ENCODE assay signal across 15 cellular contexts in the genomic region with DNA sequence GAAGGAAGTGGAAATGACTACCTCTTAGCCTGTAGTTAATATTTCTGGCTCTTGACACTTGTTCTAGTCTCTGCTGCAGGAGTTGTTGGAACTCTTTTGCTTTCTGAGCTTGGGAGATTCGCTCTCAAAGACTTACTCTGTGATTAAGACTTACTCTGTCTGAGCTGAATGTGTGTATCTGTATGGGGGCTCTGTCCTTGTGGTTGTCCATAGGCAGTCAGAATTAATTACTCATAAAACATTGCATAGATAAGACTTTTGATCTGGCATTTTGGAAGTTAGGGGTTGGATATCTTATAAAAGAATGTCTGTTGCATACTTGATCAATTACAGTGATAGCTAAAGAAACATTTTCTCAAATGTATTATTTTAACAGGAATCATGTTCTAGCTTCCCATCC.
DNase-seq lines count a peak whose midpoint lies in the region; FAIRE-seq and TF ChIP-seq lines count a peak whose summit lies in the region.
"Had no signal": no experiment of that assay in that cellular context is flagged by ENCODE, and none has a peak within 500 bp of the region (broad histone marks: within the 10 kb centered on the region; RNA-seq: fewer than 3 reads in every experiment).

No MANE protein-coding gene starts in this region.

- no peaks in the 10 kb centered on the region for H3K79me2 ChIP-seq in astrocyte (ENCODE audit: insufficient read depth, low read length)

- POLR2A ChIA-PET in Caco-2 (lab: Charles Lee), result no interaction called here

- FAIRE-seq in astrocyte (lab: Jason Lieb, UNC), result no peak
- FAIRE-seq: G401.6, GM12891 had no signal

- H3K9ac ChIP-seq in astrocyte (ENCODE audit: low read length), result peak overlapping the region; percentile 12
- H3K9ac ChIP-seq in skeletal muscle tissue (ENCODE audit: low read depth in 1 of 3, low read length in 3 of 3), result no peak overlapping the region
- H3K9ac ChIP-seq: BLaER1 treated with 17β-estradiol and CSF1 and Interleukin-3, amounts not matched to agents 10 nM and 100 nM had no signal

- CTCF ChIA-PET in Caco-2 (lab: Charles Lee), result interaction anchor here (0.7 to 1.0 kb wide), 2 partner anchors 15 to 509 kb away, joined by 3 read pairs; no protein-coding TSS in a partner anchor

- TF ChIP-seq CTCF in Caco-2 (IDR thresholded peaks at IDR 0.05; ENCODE audit: insufficient read depth in 1 of 2, low read depth in 1 of 2, low read length in 1 of 2, severe bottlenecking in 1 of 2, unreplicated experiment in 1 of 2) (no peak), astrocyte (IDR thresholded peaks at IDR 0.05; ENCODE audit: insufficient read depth, low read depth, low read length) (no peak), nephron (IDR thresholded peaks at IDR 0.05; ENCODE audit: unreplicated experiment in 3 of 3) (no peak), endothelial cell (IDR thresholded peaks at IDR 0.05; ENCODE audit: unreplicated experiment) (no peak)

- H2AFZ ChIP-seq in astrocyte (ENCODE audit: low read depth, low read length), result no peak overlapping the region
- H2AFZ ChIP-seq: GM23338 had no signal

- peak overlapping the region; percentile 64 for H3K4me3 Mint-ChIP-seq in Caco-2 (ENCODE audit: unreplicated experiment)
- H3K4me3 Mint-ChIP-seq in astrocyte (ENCODE audit: unreplicated experiment), result no peak overlapping the region
- peak overlapping the region in 1 of 3 experiments; percentile 7 for H3K4me3 Mint-ChIP-seq in nephron
- H3K4me3 Mint-ChIP-seq in activated T-helper 1 cell treated with anti-CD3 and anti-CD28 coated beads, Interleukin-12 subunit alpha, Interleukin-12 subunit beta, Interleukin-2, Interleukin-4 antibody, amounts not matched to agents 30 ng/mL and 10 ng/mL and 1 ng/mL, durations not matched to agents 14 hours and 24 hours and 36 hours, result no peak overlapping the region
- no peak overlapping the region for H3K4me3 Mint-ChIP-seq in endothelial cell (ENCODE audit: unreplicated experiment)
- H3K4me3 Mint-ChIP-seq: CD4-positive, CD25-positive, alpha-beta regulatory T cell; GM23338; H9 had no signal

- H3K9me3 ChIP-seq in Caco-2, result no peaks in the 10 kb centered on the region
- no peaks in the 10 kb centered on the region for H3K9me3 ChIP-seq in astrocyte (ENCODE audit: insufficient read depth, low read depth, low read length)
- H3K9me3 ChIP-seq in skeletal muscle tissue (ENCODE audit: control insufficient read depth in 3 of 3, low read length in 3 of 3), result no peaks in the 10 kb centered on the region
- H3K9me3 ChIP-seq: BLaER1 treated with 17β-estradiol and CSF1 and Interleukin-3, amounts not matched to agents 10 nM and 100 nM had no signal

- H3K4me1 ChIP-seq in Caco-2, result peaks cover 25% of the 10 kb centered on the region
- H3K4me1 ChIP-seq in astrocyte (ENCODE audit: insufficient read depth, low read length), result peaks cover 23% of the 10 kb centered on the region
- peaks cover 17 to 22% (median 18%) of the 10 kb centered on the region in 3 donors for H3K4me1 ChIP-seq in skeletal muscle tissue (ENCODE audit: control insufficient read depth in 3 of 3, insufficient read depth in 3 of 3, low read length in 3 of 3)

- H3K9me3 Mint-ChIP-seq in Caco-2 (ENCODE audit: unreplicated experiment) (no peaks in the 10 kb centered on the region), astrocyte (ENCODE audit: unreplicated experiment) (no peaks in the 10 kb centered on the region), nephron (peaks cover 3% of the 10 kb centered on the region), endothelial cell (ENCODE audit: unreplicated experiment) (no peaks in the 10 kb centered on the region)
- H3K9me3 Mint-ChIP-seq in activated T-helper 1 cell treated with anti-CD3 and anti-CD28 coated beads, Interleukin-12 subunit alpha, Interleukin-12 subunit beta, Interleukin-2, Interleukin-4 antibody, amounts not matched to agents 30 ng/mL and 10 ng/mL and 1 ng/mL, durations not matched to agents 14 hours and 24 hours and 36 hours, result no peaks in the 10 kb centered on the region
- H3K9me3 Mint-ChIP-seq: GM23338, H9 had no signal

- intact Hi-C loops in Caco-2 (cut with micrococcal nuclease; ENCODE audit: unreplicated experiment), result loop anchor here (5.0 kb wide), 1 partner anchor 198 kb away; the partner anchor contains the start of gene KIAA1217
- intact Hi-C loops in activated T-helper 1 cell treated with anti-CD3 and anti-CD28 coated beads, Interleukin-12 subunit alpha, Interleukin-12 subunit beta, Interleukin-2, Interleukin-4 antibody, amounts not matched to agents 30 ng/mL and 10 ng/mL and 1 ng/mL, durations not matched to agents 14 hours and 24 hours and 36 hours (cut with micrococcal nuclease), result no loop called here

- H3K27ac Mint-ChIP-seq in Caco-2 (ENCODE audit: unreplicated experiment) (peak overlapping the region; percentile 82), astrocyte (ENCODE audit: unreplicated experiment) (no peak overlapping the region), nephron (peak overlapping the region; percentile 90 to 96 (median 95)), endothelial cell (ENCODE audit: unreplicated experiment) (no peak overlapping the region)
- no peak overlapping the region for H3K27ac Mint-ChIP-seq in activated T-helper 1 cell treated with anti-CD3 and anti-CD28 coated beads, Interleukin-12 subunit alpha, Interleukin-12 subunit beta, Interleukin-2, Interleukin-4 antibody, amounts not matched to agents 30 ng/mL and 10 ng/mL and 1 ng/mL, durations not matched to agents 14 hours and 24 hours and 36 hours
- H3K27ac Mint-ChIP-seq: CD4-positive, CD25-positive, alpha-beta regulatory T cell; GM23338; H9 had no signal

- H4K20me1 ChIP-seq in astrocyte (ENCODE audit: insufficient read depth, low read length), result no peaks in the 10 kb centered on the region
- H4K20me1 ChIP-seq: BLaER1 treated with 17β-estradiol and CSF1 and Interleukin-3, amounts not matched to agents 10 nM and 100 nM had no signal

- H3K36me3 Mint-ChIP-seq in Caco-2 (ENCODE audit: insufficient read depth, unreplicated experiment) (no peaks in the 10 kb centered on the region), astrocyte (ENCODE audit: low read depth, unreplicated experiment) (no peaks in the 10 kb centered on the region), nephron (ENCODE audit: low read depth) (no peaks in the 10 kb centered on the region), endothelial cell (ENCODE audit: low read depth, unreplicated experiment) (no peaks in the 10 kb centered on the region)
- no peaks in the 10 kb centered on the region for H3K36me3 Mint-ChIP-seq in activated T-helper 1 cell treated with anti-CD3 and anti-CD28 coated beads, Interleukin-12 subunit alpha, Interleukin-12 subunit beta, Interleukin-2, Interleukin-4 antibody, amounts not matched to agents 30 ng/mL and 10 ng/mL and 1 ng/mL, durations not matched to agents 14 hours and 24 hours and 36 hours (ENCODE audit: low read depth)
- H3K36me3 Mint-ChIP-seq: CD4-positive, CD25-positive, alpha-beta regulatory T cell had no signal

- no peaks in the 10 kb centered on the region for H3K27me3 Mint-ChIP-seq in Caco-2 (ENCODE audit: insufficient read depth, unreplicated experiment)
- H3K27me3 Mint-ChIP-seq in astrocyte (ENCODE audit: low read depth, unreplicated experiment), result no peaks in the 10 kb centered on the region
- H3K27me3 Mint-ChIP-seq in nephron (ENCODE audit: low read depth), result no peaks in the 10 kb centered on the region
- H3K27me3 Mint-ChIP-seq in activated T-helper 1 cell treated with anti-CD3 and anti-CD28 coated beads, Interleukin-12 subunit alpha, Interleukin-12 subunit beta, Interleukin-2, Interleukin-4 antibody, amounts not matched to agents 30 ng/mL and 10 ng/mL and 1 ng/mL, durations not matched to agents 14 hours and 24 hours and 36 hours (ENCODE audit: insufficient read depth), result no peaks in the 10 kb centered on the region
- H3K27me3 Mint-ChIP-seq in endothelial cell (ENCODE audit: unreplicated experiment), result no peaks in the 10 kb centered on the region
- H3K27me3 Mint-ChIP-seq: CD4-positive, CD25-positive, alpha-beta regulatory T cell had no signal

- no peak overlapping the region for H3K4me3 ChIP-seq in Caco-2 (ENCODE audit: low read depth, low read length)
- no peak overlapping the region for H3K4me3 ChIP-seq in astrocyte (ENCODE audit: insufficient read depth, low read depth, low read length)
- no peak overlapping the region for H3K4me3 ChIP-seq in skeletal muscle tissue (ENCODE audit: low read length in 3 of 3)
- H3K4me3 ChIP-seq: BLaER1 treated with 17β-estradiol and CSF1 and Interleukin-3, amounts not matched to agents 10 nM and 100 nM; GM23338 had no signal

- peaks cover 22% of the 10 kb centered on the region for H3K4me1 Mint-ChIP-seq in Caco-2 (ENCODE audit: low read depth, unreplicated experiment)
- H3K4me1 Mint-ChIP-seq in astrocyte (ENCODE audit: low read depth, unreplicated experiment), result peaks cover 21% of the 10 kb centered on the region
- peaks cover 52% of the 10 kb centered on the region for H3K4me1 Mint-ChIP-seq in nephron
- no peaks in the 10 kb centered on the region for H3K4me1 Mint-ChIP-seq in activated T-helper 1 cell treated with anti-CD3 and anti-CD28 coated beads, Interleukin-12 subunit alpha, Interleukin-12 subunit beta, Interleukin-2, Interleukin-4 antibody, amounts not matched to agents 30 ng/mL and 10 ng/mL and 1 ng/mL, durations not matched to agents 14 hours and 24 hours and 36 hours (ENCODE audit: low read depth)
- H3K4me1 Mint-ChIP-seq in endothelial cell (ENCODE audit: unreplicated experiment), result peaks cover 21% of the 10 kb centered on the region
- H3K4me1 Mint-ChIP-seq: CD4-positive, CD25-positive, alpha-beta regulatory T cell had no signal

- DNase-seq in Caco-2, result no peak
- peak; percentile 74 for DNase-seq in astrocyte (ENCODE audit: low read depth)
- no peak for DNase-seq in foreskin melanocyte
- DNase-seq in activated T-helper 1 cell treated with anti-CD3 and anti-CD28 coated beads, Interleukin-12 subunit alpha, Interleukin-12 subunit beta, Interleukin-2, Interleukin-4 antibody, amounts not matched to agents 30 ng/mL and 10 ng/mL and 1 ng/mL, durations not matched to agents 14 hours and 24 hours and 36 hours (ENCODE audit: low spot score), result no peak
- DNase-seq in endothelial cell (ENCODE audit: low spot score), result no peak
- DNase-seq: ACHN; CD4-positive, CD25-positive, alpha-beta regulatory T cell; DMS79; H9 had no signal

- peak overlapping the region; percentile 69 for H3K27ac ChIP-seq in astrocyte (ENCODE audit: low read depth, low read length)
- peak overlapping the region; percentile 85 for H3K27ac ChIP-seq in skeletal muscle tissue (ENCODE audit: low read depth, low read length)
- H3K27ac ChIP-seq: BLaER1 treated with 17β-estradiol and CSF1 and Interleukin-3, amounts not matched to agents 10 nM and 100 nM had no signal

- H3K27me3 ChIP-seq in Caco-2 (replicated peaks; ENCODE audit: control insufficient read depth, insufficient read depth, low read length), result no peaks in the 10 kb centered on the region
- no peaks in the 10 kb centered on the region for H3K27me3 ChIP-seq in astrocyte (ENCODE audit: insufficient read depth, low read length)
- H3K27me3 ChIP-seq in skeletal muscle tissue (ENCODE audit: control insufficient read depth in 3 of 3, insufficient read depth in 3 of 3, low read length in 3 of 3), result no peaks in the 10 kb centered on the region
- H3K27me3 ChIP-seq: BLaER1 treated with 17β-estradiol and CSF1 and Interleukin-3, amounts not matched to agents 10 nM and 100 nM had no signal

- no TSS peak for BruUV-seq in Caco-2 (replicated peaks; lab: Mats Ljungman, UMichigan)

- H3K36me3 ChIP-seq in Caco-2 (ENCODE audit: control insufficient read depth, insufficient read depth, low read length), result no peaks in the 10 kb centered on the region
- H3K36me3 ChIP-seq in astrocyte (ENCODE audit: insufficient read depth, low read length), result no peaks in the 10 kb centered on the region
- H3K36me3 ChIP-seq in skeletal muscle tissue (ENCODE audit: control insufficient read depth in 3 of 3, insufficient read depth in 3 of 3, low read length in 3 of 3), result no peaks in the 10 kb centered on the region
- H3K36me3 ChIP-seq: BLaER1 treated with 17β-estradiol and CSF1 and Interleukin-3, amounts not matched to agents 10 nM and 100 nM had no signal

- H3K4me2 ChIP-seq in astrocyte (ENCODE audit: low read length), result peak overlapping the region; percentile 83
- H3K4me2 ChIP-seq: GM23338 had no signal

Comparison
In these comparisons a context has a peak if more than half of its experiments do, and no peak if none do; other contexts are left out.
1. H3K27ac Mint-ChIP-seq: peak in Caco-2 (single experiment) and nephron (3 of 3); none in astrocyte (single experiment), activated T-helper 1 cell treated with anti-CD3 and anti-CD28 coated beads, Interleukin-12 subunit alpha, Interleukin-12 subunit beta, Interleukin-2, Interleukin-4 antibody, amounts not matched to agents 30 ng/mL and 10 ng/mL and 1 ng/mL, durations not matched to agents 14 hours and 24 hours and 36 hours (single experiment) and endothelial cell (single experiment).